ENCODE assay signal across 29 cellular contexts in the genomic region with DNA sequence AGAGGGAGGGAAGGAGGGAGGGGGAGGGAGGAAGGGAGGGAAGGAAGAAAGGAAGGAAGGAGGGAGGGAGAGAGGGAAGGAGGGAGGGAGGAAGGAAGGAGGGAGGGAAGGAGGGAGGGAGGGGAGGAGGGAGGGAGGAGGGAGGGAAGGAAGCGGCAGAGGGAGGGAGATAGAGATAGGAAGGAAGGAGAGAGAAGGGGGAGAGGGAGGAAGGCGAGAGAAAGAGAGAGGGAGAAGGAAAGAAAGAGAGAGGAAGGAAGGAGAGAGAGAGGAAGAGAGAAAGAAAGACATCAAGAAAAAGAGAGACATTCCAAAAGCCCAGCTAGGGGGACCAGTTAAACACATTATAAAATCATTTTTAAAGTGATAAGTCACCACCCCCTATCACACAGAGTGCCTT.
"Had no signal": no experiment of that assay in that cellular context is flagged by ENCODE, and none has a peak within 500 bp of the region (broad histone marks: within the 10 kb centered on the region; RNA-seq: fewer than 3 reads in every experiment).

No MANE protein-coding gene starts in this region.

- H3K9me3 Mint-ChIP-seq: activated CD4-positive, alpha-beta T cell treated with anti-CD3 and anti-CD28 coated beads, Interleukin-2, amount 10 ng/mL, durations not matched to agents 24 days and 14 days; activated naive CD4-positive, alpha-beta T cell treated with anti-CD3 and anti-CD28 coated beads, Interleukin-2, amount 50 U/mL, for 24 hours; activated naive CD8-positive, alpha-beta T cell treated with anti-CD3 and anti-CD28 coated beads, Interleukin-2, amount 10 ng/mL, durations not matched to agents 7 days and 5 days; activated T-cell treated with anti-CD3 and anti-CD28 coated beads, Interleukin-2, amount 50 U/mL, for 24 hours; activated T-helper 2 cell treated with anti-CD3 and anti-CD28 coated beads, Interferon-gamma antibody, Interleukin-2, Interleukin-4, amounts not matched to agents 10 μg/mL and 5 μg/mL and 100 μg/mL, durations not matched to agents 14 hours and 24 hours and 36 hours had no signal

- H3K36me3 Mint-ChIP-seq: activated naive CD4-positive, alpha-beta T cell treated with anti-CD3 and anti-CD28 coated beads, Interleukin-2, amount 50 U/mL, for 24 hours; activated naive CD8-positive, alpha-beta T cell treated with anti-CD3 and anti-CD28 coated beads, Interleukin-2, amount 10 ng/mL, durations not matched to agents 7 days and 5 days had no signal

- H3K27ac ChIP-seq: ascending aorta, cardiac muscle cell, VCaP had no signal

- DNase-seq: activated CD4-positive, alpha-beta T cell treated with anti-CD3 and anti-CD28 coated beads for 1 hour; activated CD4-positive, alpha-beta T cell treated with anti-CD3 and anti-CD28 coated beads, Interleukin-2, amount 10 ng/mL, durations not matched to agents 24 days and 14 days; activated CD4-positive, alpha-beta T cell treated with anti-CD3 and anti-CD28 coated beads, Interleukin-2, amount 50 U/mL, for 48 hours; activated CD4-positive, CD25-positive, alpha-beta regulatory T cell; activated CD8-positive, alpha-beta T cell treated with anti-CD3 and anti-CD28 coated beads, Interleukin-2, amount 10 ng/mL, durations not matched to agents 7 days and 5 days; activated gamma-delta T cell; activated naive CD4-positive, alpha-beta T cell treated with Interleukin-2 at 50 U/mL for 16 hours; activated naive CD8-positive, alpha-beta T cell treated with anti-CD3 and anti-CD28 coated beads, Interleukin-2, amount 10 ng/mL, durations not matched to agents 7 days and 5 days; activated T-cell treated with anti-CD3 and anti-CD28 coated beads, Interleukin-2, amount 50 U/mL, for 24 hours; MG63; NCI-H1048; NCI-H1105 treated with DMSO at 0.1 percent for 48 hours; NCI-H1436; NCI-H1694; NCI-H1930; NCI-H345; NCI-H524 treated with DMSO at 0.1 percent for 48 hours; NK-92 treated with Interleukin-12 subunit alpha and Interleukin-12 subunit beta, amount 100 ng/mL, for 24 hours; PC-3; Peyer's patch; Right ventricle myocardium superior; T-helper 1 cell; T-helper 2 cell; T-helper 9 cell had no signal

- H3K4me3 Mint-ChIP-seq: activated CD4-positive, alpha-beta T cell treated with anti-CD3 and anti-CD28 coated beads, Interleukin-2, amount 10 ng/mL, durations not matched to agents 24 days and 14 days; activated CD8-positive, alpha-beta T cell treated with anti-CD3 and anti-CD28 coated beads, Interleukin-2, amount 10 ng/mL, durations not matched to agents 7 days and 5 days; activated naive CD4-positive, alpha-beta T cell treated with anti-CD3 and anti-CD28 coated beads, Interleukin-2, amount 50 U/mL, for 24 hours; activated naive CD8-positive, alpha-beta T cell treated with anti-CD3 and anti-CD28 coated beads, Interleukin-2, amount 10 ng/mL, durations not matched to agents 7 days and 5 days; activated T-cell treated with anti-CD3 and anti-CD28 coated beads, Interleukin-2, amount 50 U/mL, for 24 hours had no signal

- ATAC-seq: activated CD8-positive, alpha-beta T cell treated with anti-CD3 and anti-CD28 coated beads, Interleukin-2, amount 10 ng/mL, durations not matched to agents 7 days and 5 days; PC-3 had no signal

- H3K4me3 ChIP-seq: ascending aorta, cardiac muscle cell, MG63, Peyer's patch had no signal

- H3K27me3 Mint-ChIP-seq: activated naive CD4-positive, alpha-beta T cell treated with anti-CD3 and anti-CD28 coated beads, Interleukin-2, amount 50 U/mL, for 24 hours had no signal

- H3K9me3 ChIP-seq: ascending aorta, MG63, Peyer's patch had no signal

- H3K27ac Mint-ChIP-seq: activated CD4-positive, alpha-beta T cell treated with anti-CD3 and anti-CD28 coated beads, Interleukin-2, amount 10 ng/mL, durations not matched to agents 24 days and 14 days; activated CD8-positive, alpha-beta T cell treated with anti-CD3 and anti-CD28 coated beads, Interleukin-2, amount 10 ng/mL, durations not matched to agents 7 days and 5 days; activated naive CD4-positive, alpha-beta T cell treated with anti-CD3 and anti-CD28 coated beads, Interleukin-2, amount 50 U/mL, for 24 hours; activated naive CD8-positive, alpha-beta T cell treated with anti-CD3 and anti-CD28 coated beads, Interleukin-2, amount 10 ng/mL, durations not matched to agents 7 days and 5 days; activated T-cell treated with anti-CD3 and anti-CD28 coated beads, Interleukin-2, amount 50 U/mL, for 24 hours; activated T-helper 2 cell treated with anti-CD3 and anti-CD28 coated beads, Interferon-gamma antibody, Interleukin-2, Interleukin-4, amounts not matched to agents 10 μg/mL and 5 μg/mL and 100 μg/mL, durations not matched to agents 14 hours and 24 hours and 36 hours had no signal

- H3K36me3 ChIP-seq: ascending aorta, cardiac muscle cell, MG63, Peyer's patch had no signal
